ENCODE assay signal across 1 cellular context in genomic region chr2:74526649-74527230, GRCh38.
TF ChIP-seq lines count a peak whose summit lies in the region.

No MANE protein-coding gene starts in this region.

TF ChIP-seq in HepG2, 621 proteins besides CTCF, POLR2A, EP300 and RAD21:
- TF ChIP-seq ZNF850 (CRISPR knock-in tag; conservative IDR thresholded peaks at IDR 0.05): no peak
- TF ChIP-seq, protein P1, sequence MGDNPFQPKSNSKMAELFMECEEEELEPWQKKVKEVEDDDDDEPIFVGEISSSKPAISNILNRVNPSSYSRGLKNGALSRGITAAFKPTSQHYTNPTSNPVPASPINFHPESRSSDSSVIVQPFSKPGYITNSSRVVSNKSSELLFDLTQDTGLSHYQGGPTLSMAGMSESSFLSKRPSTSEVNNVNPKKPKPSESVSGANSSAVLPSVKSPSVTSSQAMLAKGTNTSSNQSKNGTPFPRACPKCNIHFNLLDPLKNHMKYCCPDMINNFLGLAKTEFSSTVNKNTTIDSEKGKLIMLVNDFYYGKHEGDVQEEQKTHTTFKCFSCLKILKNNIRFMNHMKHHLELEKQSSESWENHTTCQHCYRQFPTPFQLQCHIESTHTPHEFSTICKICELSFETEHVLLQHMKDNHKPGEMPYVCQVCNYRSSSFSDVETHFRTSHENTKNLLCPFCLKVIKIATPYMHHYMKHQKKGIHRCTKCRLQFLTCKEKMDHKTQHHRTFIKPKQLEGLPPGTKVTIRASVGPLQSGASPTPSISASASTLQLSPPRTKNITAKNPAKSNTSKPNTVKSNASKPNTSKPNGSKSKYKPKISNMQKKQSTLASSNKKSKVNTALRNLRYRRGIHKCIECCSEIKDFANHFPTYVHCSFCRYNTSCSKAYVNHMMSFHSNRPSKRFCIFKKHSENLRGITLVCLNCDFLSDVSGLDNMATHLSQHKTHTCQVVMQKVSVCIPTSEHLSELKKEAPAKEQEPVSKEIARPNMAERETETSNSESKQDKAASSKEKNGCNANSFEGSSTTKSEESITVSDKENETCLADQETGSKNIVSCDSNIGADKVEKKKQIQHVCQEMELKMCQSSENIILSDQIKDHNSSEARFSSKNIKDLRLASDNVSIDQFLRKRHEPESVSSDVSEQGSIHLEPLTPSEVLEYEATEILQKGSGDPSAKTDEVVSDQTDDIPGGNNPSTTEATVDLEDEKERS (CRISPR knock-in tag; IDR thresholded peaks at IDR 0.05): no peak
- peak; percentile 97 for TF ChIP-seq ZNF317 (CRISPR knock-in tag; IDR thresholded peaks at IDR 0.05)
- TF ChIP-seq TBL1XR1 (IDR thresholded peaks at IDR 0.05; ENCODE audit: borderline replicate concordance, low read length, partially characterized antibody): no peak
